ENCODE assay signal across 30 cellular contexts in genomic region chr3:58711871-58712270, GRCh38. TPM values are rescaled to one million over a fixed set of nuclear protein-coding genes. Genes with fewer than 3 reads are reported as not detected.
"Had no signal": no experiment of that assay in that cellular context is flagged by ENCODE, and none has a peak within 500 bp of the region (broad histone marks: within the 10 kb centered on the region; RNA-seq: fewer than 3 reads in every experiment).

No MANE protein-coding gene starts in this region.

- H3K4me1 ChIP-seq: ascending aorta, Peyer's patch had no signal

- ATAC-seq: activated naive CD8-positive, alpha-beta T cell treated with anti-CD3 and anti-CD28 coated beads, Interleukin-2, amount 50 U/mL, for 24 hours; activated T-cell treated with anti-CD3 and anti-CD28 coated beads, Interleukin-2, amount 50 U/mL, for 4 hours; PC-3; Right ventricle myocardium inferior had no signal

- H3K27ac ChIP-seq: ascending aorta, Peyer's patch, RWPE1 had no signal

- H3K27me3 ChIP-seq: ascending aorta, Peyer's patch had no signal

- H3K36me3 ChIP-seq: ascending aorta, Peyer's patch had no signal

- DNase-seq: activated CD4-positive, alpha-beta memory T cell treated with anti-CD3 and anti-CD28 coated beads for 36 hours; activated CD4-positive, alpha-beta T cell treated with anti-CD3 and anti-CD28 coated beads, Interleukin-2, amount 10 ng/mL, durations not matched to agents 7 days and 5 days; activated CD8-positive, alpha-beta memory T cell treated with anti-CD3 and anti-CD28 coated beads, Interleukin-2, amount 50 U/mL, for 4 hours; activated gamma-delta T cell treated with Interleukin-2 at 50 U/mL for 16 hours; activated naive CD4-positive, alpha-beta T cell treated with anti-CD3 and anti-CD28 coated beads for 36 hours; activated naive CD8-positive, alpha-beta T cell treated with anti-CD3 and anti-CD28 coated beads, Interleukin-2, amount 50 U/mL, for 24 hours; activated T-cell treated with anti-CD3 and anti-CD28 coated beads for 4 hours; activated T-cell treated with anti-CD3 and anti-CD28 coated beads, Interleukin-2, amount 50 U/mL, for 4 hours; Kasumi-1; KG1; MM.1S; MV-4-11; NCI-H1092; NCI-H1436 treated with DMSO at 0.1 percent for 48 hours; NCI-H1694 treated with DMSO at 0.1 percent for 48 hours; NCI-H2029; NCI-H446; NCI-H510A treated with DMSO at 0.1 percent for 48 hours; NCI-H526 treated with DMSO at 0.1 percent for 48 hours; NCI-H82; NK-92 treated with Interleukin-12 subunit alpha and Interleukin-12 subunit beta, amount 100 ng/mL, for 24 hours; PC-3; Peyer's patch; SIG-M5 had no signal

- H3K9me3 ChIP-seq: ascending aorta, Peyer's patch had no signal

- H3K4me3 ChIP-seq: ascending aorta, Peyer's patch had no signal

RNA-seq across cellular contexts. Expression of gene FAM3D, which starts 45.3 kb away (rescaled TPM):
- total RNA-seq: activated CD4-positive, alpha-beta memory T cell treated with anti-CD3 and anti-CD28 coated beads for 36 hours; activated CD4-positive, alpha-beta T cell treated with anti-CD3 and anti-CD28 coated beads, Interleukin-2, amount 10 ng/mL, durations not matched to agents 7 days and 5 days; activated naive CD4-positive, alpha-beta T cell treated with anti-CD3 and anti-CD28 coated beads for 36 hours; activated T-cell treated with anti-CD3 and anti-CD28 coated beads, Interleukin-2, amount 50 U/mL, for 4 hours; activated T-helper 1 cell treated with anti-CD3 and anti-CD28 coated beads, Interleukin-12 subunit alpha, Interleukin-12 subunit beta, Interleukin-2, Interleukin-4 antibody, amounts not matched to agents 30 ng/mL and 10 ng/mL and 1 ng/mL, durations not matched to agents 14 hours and 24 hours and 36 hours; ascending aorta; cardiac septum; PC-3; Right ventricle myocardium inferior; SK-MEL-5 had no signal
